Comparison of ENCODE assay signal across 20 cellular contexts in genomic region chr11:12773591-12773990, GRCh38.
DNase-seq lines count a peak whose midpoint lies in the region; ATAC-seq, FAIRE-seq and TF ChIP-seq lines count a peak whose summit lies in the region.
"Had no signal": no experiment of that assay in that cellular context is flagged by ENCODE, and none has a peak within 500 bp of the region (broad histone marks: within the 10 kb centered on the region; RNA-seq: fewer than 3 reads in every experiment).

No MANE protein-coding gene starts in this region.

- TF ChIP-seq CTCF in GM23338 (conservative IDR thresholded peaks at IDR 0.05; ENCODE audit: low read depth in 2 of 2) (no peak), mesothelial cell of epicardium (IDR thresholded peaks at IDR 0.05; ENCODE audit: unreplicated experiment) (no peak), smooth muscle cell (IDR thresholded peaks at IDR 0.05; ENCODE audit: borderline replicate concordance, insufficient read depth, poor library complexity, severe bottlenecking) (no peak)
- no peak for TF ChIP-seq CTCF in CD8-positive, alpha-beta T cell (IDR thresholded peaks at IDR 0.05)

- intact Hi-C loops in CD8-positive, alpha-beta T cell (cut with DNase I, micrococcal nuclease) = no loop called here

- H3K27me3 Mint-ChIP-seq in GM23338 (ENCODE audit: insufficient read depth, low read depth, poor library complexity) (peaks cover 4% of the 10 kb centered on the region), mesothelial cell of epicardium (ENCODE audit: low read depth) (no peaks in the 10 kb centered on the region)
- peaks cover 24% of the 10 kb centered on the region for H3K27me3 Mint-ChIP-seq in CD8-positive, alpha-beta T cell (ENCODE audit: low read depth)

- no peak overlapping the region for H3K27ac ChIP-seq in GM23338 (ENCODE audit: low read depth)
- H3K27ac ChIP-seq in smooth muscle cell (ENCODE audit: low read depth) = peak overlapping the region; percentile 72
- no peak overlapping the region for H3K27ac ChIP-seq in CD8-positive, alpha-beta T cell (ENCODE audit: low read depth, low read length)

- CTCF ChIA-PET in CD8-positive, alpha-beta T cell (lab: Charles Lee) = no interaction called here

- H3K4me2 ChIP-seq in GM23338 = peak overlapping the region; percentile 20; the same call in 1 of the 2 replicates
- peak overlapping the region; percentile 56 for H3K4me2 ChIP-seq in smooth muscle cell
- H3K4me2 ChIP-seq: A549 had no signal

- H3K4me3 ChIP-seq in GM23338 (no peak overlapping the region), smooth muscle cell (no peak overlapping the region)
- no peak overlapping the region for H3K4me3 ChIP-seq in CD8-positive, alpha-beta T cell (ENCODE audit: low read depth, low read length)
- H3K4me3 ChIP-seq: A549, HAP-1 had no signal

- WGBS in smooth muscle cell (ENCODE audit: low lambda C conversion rate) = 31% methylated on average over 2 of the region's 2 CpGs

- peak overlapping the region; percentile 33 for H3K27ac Mint-ChIP-seq in GM23338
- peak overlapping the region; percentile 25 for H3K27ac Mint-ChIP-seq in mesothelial cell of epicardium
- no peak overlapping the region for H3K27ac Mint-ChIP-seq in CD8-positive, alpha-beta T cell
- H3K27ac Mint-ChIP-seq: CD4-positive, alpha-beta T cell had no signal

- H3K36me3 Mint-ChIP-seq in GM23338 (ENCODE audit: low read depth) = peaks cover 6% of the 10 kb centered on the region
- H3K36me3 Mint-ChIP-seq in mesothelial cell of epicardium = peaks cover 11% of the 10 kb centered on the region
- H3K36me3 Mint-ChIP-seq in CD8-positive, alpha-beta T cell = no peaks in the 10 kb centered on the region

- no peak for FAIRE-seq in frontal cortex (lab: Jason Lieb, UNC)
- FAIRE-seq: A549, GM12891, GM18507 had no signal

- H3K9me3 Mint-ChIP-seq in GM23338 (no peaks in the 10 kb centered on the region; the same call in 2 of the 3 replicates), mesothelial cell of epicardium (no peaks in the 10 kb centered on the region)
- H3K9me3 Mint-ChIP-seq in CD8-positive, alpha-beta T cell = no peaks in the 10 kb centered on the region
- H3K9me3 Mint-ChIP-seq: CD4-positive, alpha-beta T cell had no signal

- H3K4me1 ChIP-seq in GM23338 (ENCODE audit: insufficient read depth) (peaks cover 68% of the 10 kb centered on the region), smooth muscle cell (ENCODE audit: low read depth) (peaks cover 36% of the 10 kb centered on the region)
- no peaks in the 10 kb centered on the region for H3K4me1 ChIP-seq in CD8-positive, alpha-beta T cell (ENCODE audit: insufficient read depth, low read length)

- no peak overlapping the region; the same call in 2 of the 3 replicates for H3K4me3 Mint-ChIP-seq in GM23338
- H3K4me3 Mint-ChIP-seq in mesothelial cell of epicardium = no peak overlapping the region
- no peak overlapping the region for H3K4me3 Mint-ChIP-seq in CD8-positive, alpha-beta T cell
- H3K4me3 Mint-ChIP-seq: CD4-positive, alpha-beta T cell had no signal

- DNase-seq in GM23338 (ENCODE audit: low spot score) = no peak
- DNase-seq in amniotic epithelial cell (ENCODE audit: low read depth) = peak; percentile 61
- DNase-seq in mesothelial cell of epicardium (ENCODE audit: low spot score in 2 of 2, unreplicated experiment in 2 of 2) = no peak
- DNase-seq in smooth muscle cell (lab: John Stamatoyannopoulos, UW; ENCODE audit: unreplicated experiment) = no peak
- no peak for DNase-seq in CD8-positive, alpha-beta T cell
- no peak for DNase-seq in frontal cortex (ENCODE audit: low spot score in 2 of 2)
- DNase-seq: Calu3; CD4-positive, alpha-beta T cell; EL; NCI-H1105 treated with DMSO at 0.1 percent for 48 hours; NCI-H1694; NCI-H2081 treated with DMSO at 0.1 percent for 48 hours; NCI-H446 treated with DMSO at 0.1 percent for 48 hours; NK-92 treated with Interleukin-12 subunit alpha and Interleukin-12 subunit beta, amount 100 ng/mL, for 24 hours; Right ventricle myocardium superior had no signal

- POLR2A ChIA-PET in CD8-positive, alpha-beta T cell (lab: Charles Lee) = no interaction called here

- H3K9me3 ChIP-seq in smooth muscle cell (replicated peaks; ENCODE audit: low read depth) = no peaks in the 10 kb centered on the region
- no peaks in the 10 kb centered on the region for H3K9me3 ChIP-seq in CD8-positive, alpha-beta T cell (ENCODE audit: low read length)
- H3K9me3 ChIP-seq: A549, HAP-1 had no signal

- H3K27me3 ChIP-seq in GM23338 (ENCODE audit: insufficient read depth) (no peaks in the 10 kb centered on the region), smooth muscle cell (ENCODE audit: low read depth) (no peaks in the 10 kb centered on the region)
- no peaks in the 10 kb centered on the region for H3K27me3 ChIP-seq in CD8-positive, alpha-beta T cell (ENCODE audit: insufficient read depth, low read length)

- no peak overlapping the region for H3K9ac ChIP-seq in smooth muscle cell (ENCODE audit: low read depth)

- H4K20me1 ChIP-seq in GM23338 (replicated peaks; ENCODE audit: insufficient read depth) (peaks cover 3% of the 10 kb centered on the region; the same call in 1 of the 2 replicates), smooth muscle cell (ENCODE audit: low read depth) (peaks cover 90% of the 10 kb centered on the region)

- H3K79me2 ChIP-seq in GM23338 (replicated peaks; ENCODE audit: insufficient read depth) (peaks cover 96% of the 10 kb centered on the region), smooth muscle cell (ENCODE audit: low read depth) (peaks cover 100% of the 10 kb centered on the region)

- H3K9me2 ChIP-seq in GM23338 (ENCODE audit: insufficient read depth) = no peaks in the 10 kb centered on the region

- H2AFZ ChIP-seq in GM23338 = no peak overlapping the region
- no peak overlapping the region for H2AFZ ChIP-seq in smooth muscle cell (ENCODE audit: low read depth)

- ATAC-seq in GM23338 (no peak), HG02623 (IDR thresholded peaks at IDR 0.05; ENCODE audit: unreplicated experiment) (no peak)
- no peak for ATAC-seq in CD8-positive, alpha-beta T cell
- ATAC-seq: A549 had no signal

- H3F3A ChIP-seq in GM23338 (replicated peaks; ENCODE audit: low read depth) (no peaks in the 10 kb centered on the region), smooth muscle cell (ENCODE audit: low read depth) (peaks cover 27% of the 10 kb centered on the region)

- H3K36me3 ChIP-seq in GM23338 (ENCODE audit: insufficient read depth) (no peaks in the 10 kb centered on the region), smooth muscle cell (ENCODE audit: low read depth) (no peaks in the 10 kb centered on the region)
- H3K36me3 ChIP-seq in CD8-positive, alpha-beta T cell (ENCODE audit: insufficient read depth, low read length) = no peaks in the 10 kb centered on the region
- H3K36me3 ChIP-seq: HAP-1 had no signal

- H3K4me1 Mint-ChIP-seq in GM23338 (peaks cover 32% of the 10 kb centered on the region), mesothelial cell of epicardium (peaks cover 47% of the 10 kb centered on the region)
- no peaks in the 10 kb centered on the region for H3K4me1 Mint-ChIP-seq in CD8-positive, alpha-beta T cell (ENCODE audit: low read depth)

TF ChIP-seq in GM23338, 12 proteins besides CTCF, POLR2A, EP300 and RAD21 (continues in another document):
- TF ChIP-seq ZNF331 (CRISPR knock-in tag; IDR thresholded peaks at IDR 0.05; ENCODE audit: low read depth) = no peak
